In genomic region chr7:121072826-121073225, GRCh38 we compare ENCODE assay signal across 1 cellular context.
TF ChIP-seq lines count a peak whose summit lies in the region.

No MANE protein-coding gene starts in this region.

TF ChIP-seq in K562, 482 proteins besides CTCF, POLR2A, EP300 and RAD21 (continued from another document and continues in another):
- TF ChIP-seq ZBTB11 (CRISPR knock-in tag; IDR thresholded peaks at IDR 0.05) = peak in 1 of 3 experiments; percentile 29; a peak in 1 of 6 replicates
- TF ChIP-seq RBFOX2 (IDR thresholded peaks at IDR 0.05; ENCODE audit: low read depth, low read length) = no peak
- no peak for TF ChIP-seq RFX1 (IDR thresholded peaks at IDR 0.05)
- peak; percentile 69; the same call in 1 of the 2 replicates for TF ChIP-seq ZNF592 (IDR thresholded peaks at IDR 0.05)
- TF ChIP-seq ZKSCAN8 (CRISPR knock-in tag; IDR thresholded peaks at IDR 0.05) = 0 out of 2 replicates have a peak, but pooled peaks have one; percentile 53
- TF ChIP-seq THAP7 (CRISPR knock-in tag; IDR thresholded peaks at IDR 0.05) = no peak
- 0 out of 2 replicates have a peak, but pooled peaks have one; percentile 39 for TF ChIP-seq DDX20 (tag; IDR thresholded peaks at IDR 0.05; ENCODE audit: low read depth)
- no peak for TF ChIP-seq RBM34 (IDR thresholded peaks at IDR 0.05; ENCODE audit: borderline replicate concordance, insufficient read depth, low read length)
- peak; percentile 68; the same call in 1 of the 2 replicates for TF ChIP-seq ZNF668 (CRISPR knock-in tag; IDR thresholded peaks at IDR 0.05)
- no peak for TF ChIP-seq CBFA2T2 (conservative IDR thresholded peaks at IDR 0.05)
- no peak for TF ChIP-seq ZNF609 (CRISPR knock-in tag; IDR thresholded peaks at IDR 0.05; ENCODE audit: borderline replicate concordance)
- TF ChIP-seq MAFK (IDR thresholded peaks at IDR 0.05; ENCODE audit: low read length) = no peak
- peak; percentile 73 for TF ChIP-seq L3MBTL2 (IDR thresholded peaks at IDR 0.05)
- TF ChIP-seq CXXC5 (CRISPR knock-in tag; IDR thresholded peaks at IDR 0.05) = peak; percentile 26; the same call in 1 of the 2 replicates
- peak; percentile 77 for TF ChIP-seq DMBX1 (CRISPR knock-in tag; IDR thresholded peaks at IDR 0.05; ENCODE audit: borderline replicate concordance)
- peak; percentile 74 for TF ChIP-seq MGA (IDR thresholded peaks at IDR 0.05)
- TF ChIP-seq HMG20B (CRISPR knock-in tag; IDR thresholded peaks at IDR 0.05) = no peak
- no peak for TF ChIP-seq ESRRA (IDR thresholded peaks at IDR 0.05; ENCODE audit: borderline replicate concordance, low read depth)
- TF ChIP-seq THRB (CRISPR knock-in tag; conservative IDR thresholded peaks at IDR 0.05) = no peak
